ENCODE assay signal across 1 cellular context in the genomic region with DNA sequence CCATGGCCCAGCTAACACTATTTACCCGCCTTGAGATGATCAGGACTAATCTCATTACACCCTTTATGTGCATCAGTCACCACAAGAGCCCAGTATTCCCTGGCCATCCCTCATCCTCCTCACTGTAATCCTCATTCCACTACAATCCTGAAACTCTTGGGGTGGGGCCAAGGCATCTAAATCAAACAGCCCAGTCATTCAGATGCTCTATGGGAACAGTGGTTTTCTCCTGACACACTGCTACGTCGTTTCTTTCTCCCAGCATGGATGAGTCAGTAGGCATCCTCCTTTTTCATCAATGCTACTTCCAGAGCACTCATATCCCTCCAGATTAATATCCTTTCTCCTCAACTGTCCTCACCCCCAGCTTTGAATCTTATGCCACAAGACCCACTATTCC.
TF ChIP-seq lines count a peak whose summit lies in the region.

No MANE protein-coding gene starts in this region.

TF ChIP-seq in SK-N-SH treated with all-trans-retinoic acid at 6 μM for 48 hours, 23 proteins besides CTCF, POLR2A, EP300 and RAD21 (continued from another document):
- TF ChIP-seq POU6F1 (CRISPR knock-in tag; IDR thresholded peaks at IDR 0.05; ENCODE audit: borderline replicate concordance, low read depth) (no peak), RARB (CRISPR knock-in tag; IDR thresholded peaks at IDR 0.05) (no peak), ZNF8 (CRISPR knock-in tag; IDR thresholded peaks at IDR 0.05) (no peak)
TF ChIP-seq in SK-N-SH treated with all-trans-retinoic acid at 6 μM for 48 hours: peak in this region for 0.
